In genomic region chr9:93064392-93065124, GRCh38 we compare ENCODE assay signal across 8 cellular contexts. TPM values are rescaled to one million over a fixed set of nuclear protein-coding genes. Genes with fewer than 3 reads are reported as not detected.
A peak's percentile ranks its signal among the peaks of the same experiment; 100 is the strongest.
DNase-seq lines count a peak whose midpoint lies in the region; ATAC-seq and TF ChIP-seq lines count a peak whose summit lies in the region.

No MANE protein-coding gene starts in this region.

- no peaks in the 10 kb centered on the region for H3K79me2 ChIP-seq in DND-41 (ENCODE audit: insufficient read depth, low read length)

- H3K9ac ChIP-seq in DND-41 (ENCODE audit: low read depth, low read length), result peak overlapping the region; percentile 58

- peak overlapping the region; percentile 98 for H3K27ac ChIP-seq in DND-41 (ENCODE audit: low read length)
- H3K27ac ChIP-seq in WERI-Rb-1, result no peak overlapping the region

- no peak for TF ChIP-seq CTCF in DND-41 (IDR thresholded peaks at IDR 0.05; ENCODE audit: borderline replicate concordance, extremely low read depth, low read length, poor library complexity, severe bottlenecking)
- no peak for TF ChIP-seq CTCF in WERI-Rb-1 (IDR thresholded peaks at IDR 0.05; ENCODE audit: low read depth, low read length)

- ATAC-seq in DND-41 (ENCODE audit: insufficient read depth, low read depth) (peak; percentile 96), GM21423 (IDR thresholded peaks at IDR 0.05; ENCODE audit: unreplicated experiment) (peak; percentile 79)
- peak; percentile 98 for ATAC-seq in central memory CD8-positive, alpha-beta T cell (replicated peaks; ENCODE audit: extremely low read depth, poor library complexity, severe bottlenecking)

- peak overlapping the region; percentile 96 for H3K27ac Mint-ChIP-seq in central memory CD8-positive, alpha-beta T cell (ENCODE audit: low read depth)

- H3K36me3 ChIP-seq in DND-41 (ENCODE audit: insufficient read depth, low read length), result no peaks in the 10 kb centered on the region
- no peaks in the 10 kb centered on the region for H3K36me3 ChIP-seq in WERI-Rb-1

- H3K27me3 Mint-ChIP-seq in central memory CD8-positive, alpha-beta T cell, result no peaks in the 10 kb centered on the region

- H3K27me3 ChIP-seq in DND-41 (ENCODE audit: insufficient read depth, low read length, poor library complexity) (no peaks in the 10 kb centered on the region), WERI-Rb-1 (ENCODE audit: insufficient read depth, low read depth, severe bottlenecking) (no peaks in the 10 kb centered on the region)

- peaks cover 54% of the 10 kb centered on the region for H3K4me1 ChIP-seq in DND-41 (ENCODE audit: insufficient read depth, low read length)

- H3K4me3 ChIP-seq in DND-41 (ENCODE audit: low read depth in 1 of 2, low read length in 2 of 2) (peak overlapping the region in 1 of 2 experiments; percentile 43; a peak in 2 of 4 replicates), WERI-Rb-1 (ENCODE audit: low read depth, low read length) (no peak overlapping the region)
- H3K4me3 ChIP-seq in Jurkat, Clone E6-1 (ENCODE audit: low read length), result peak overlapping the region; percentile 36

- peak; percentile 96 for DNase-seq in DND-41
- peak; percentile 99 for DNase-seq in Jurkat, Clone E6-1 (ENCODE audit: low read depth, low spot score)
- DNase-seq in WERI-Rb-1, result peak; percentile 50
- peak; percentile 70 to 91 for DNase-seq in central memory CD8-positive, alpha-beta T cell (ENCODE audit: low spot score in 2 of 2)
- DNase-seq in stimulated activated CD4-positive, alpha-beta T cell treated with anti-CD3 and anti-CD28 coated beads, Interleukin-2, amount 100 ng/mL, for 24 hours, result peak; percentile 83 to 85
- no peak for DNase-seq in cerebellar nuclear complex (lab: John Stamatoyannopoulos, UW)
- no peak for DNase-seq in inferior parietal cortex (ENCODE audit: extremely low spot score)

- H4K20me1 ChIP-seq in DND-41 (ENCODE audit: insufficient read depth, low read length), result no peaks in the 10 kb centered on the region

- H3K36me3 Mint-ChIP-seq in central memory CD8-positive, alpha-beta T cell (ENCODE audit: insufficient read depth), result peaks cover 13% of the 10 kb centered on the region

- H3K9me3 ChIP-seq in DND-41 (ENCODE audit: insufficient read depth, low read length, severe bottlenecking) (no peaks in the 10 kb centered on the region), WERI-Rb-1 (ENCODE audit: severe bottlenecking) (no peaks in the 10 kb centered on the region)

- H3K4me2 ChIP-seq in DND-41 (ENCODE audit: insufficient read depth, low read length), result peak overlapping the region; percentile 57

- H3K9me3 Mint-ChIP-seq in central memory CD8-positive, alpha-beta T cell, result no peaks in the 10 kb centered on the region

- H3K4me1 Mint-ChIP-seq in central memory CD8-positive, alpha-beta T cell, result peaks cover 78% of the 10 kb centered on the region

- H2AFZ ChIP-seq in DND-41 (ENCODE audit: low read depth, low read length), result peak overlapping the region; percentile 72

- peak overlapping the region; percentile 75 for H3K4me3 Mint-ChIP-seq in central memory CD8-positive, alpha-beta T cell

RNA-seq across cellular contexts. Expression of gene SUSD3, which starts 6.1 kb away (rescaled TPM):
- polyA plus RNA-seq in Jurkat, Clone E6-1 (2012; ENCODE audit: insufficient read depth, insufficient read length), result not detected

RNA-seq across cellular contexts. Expression of gene CARD19, which starts 31.5 kb away (rescaled TPM):
- 26.0 TPM for polyA plus RNA-seq in Jurkat, Clone E6-1 (2012; ENCODE audit: insufficient read depth, insufficient read length)

Comparison
In these comparisons a context has a peak if more than half of its experiments do, and no peak if none do; other contexts are left out.
1. DNase-seq: peak in DND-41 (single experiment), Jurkat, Clone E6-1 (single experiment), WERI-Rb-1 (single experiment), central memory CD8-positive, alpha-beta T cell (2 of 2) and stimulated activated CD4-positive, alpha-beta T cell treated with anti-CD3 and anti-CD28 coated beads, Interleukin-2, amount 100 ng/mL, for 24 hours (2 of 2); none in cerebellar nuclear complex (0 of 2) and inferior parietal cortex (single experiment).
2. Peak in every context shown above with its lines, with median percentiles within 50 percentile points of each other: ATAC-seq.